23 cellular contexts compared by ENCODE assay signal in genomic region chr10:42532996-42533395, GRCh38.
"Had no signal": no experiment of that assay in that cellular context is flagged by ENCODE, and none has a peak within 500 bp of the region (broad histone marks: within the 10 kb centered on the region; RNA-seq: fewer than 3 reads in every experiment).

No MANE protein-coding gene starts in this region.

- H3K36me3 ChIP-seq: gastrocnemius medialis had no signal

- ATAC-seq: effector memory CD8-positive, alpha-beta T cell; esophagus mucosa; foreskin keratinocyte; gastrocnemius medialis; gastroesophageal sphincter; heart left ventricle; heart right ventricle had no signal

- H3K4me1 ChIP-seq: esophagus muscularis mucosa, esophagus squamous epithelium, foreskin keratinocyte, gastrocnemius medialis, gastroesophageal sphincter, heart left ventricle, heart right ventricle had no signal

- H3K27ac ChIP-seq: coronary artery, dorsolateral prefrontal cortex, epithelial cell of prostate, esophagus muscularis mucosa, esophagus squamous epithelium, foreskin keratinocyte, gastrocnemius medialis, gastroesophageal sphincter, heart left ventricle, heart right ventricle had no signal

- H3K27me3 ChIP-seq: dorsolateral prefrontal cortex, esophagus muscularis mucosa, esophagus squamous epithelium, foreskin keratinocyte, gastrocnemius medialis, gastroesophageal sphincter, heart left ventricle, heart right ventricle had no signal

- DNase-seq: cortex of kidney; dermis blood vessel endothelial cell; dorsolateral prefrontal cortex; effector CD4-positive, alpha-beta T cell; effector CD8-positive, alpha-beta T cell; effector memory CD4-positive, alpha-beta T cell; effector memory CD8-positive, alpha-beta T cell; endodermal cell; erythroblast; esophagus squamous epithelium; foreskin fibroblast; foreskin keratinocyte; foreskin melanocyte; gastrocnemius medialis; glutamatergic neuron; head of caudate nucleus; heart left ventricle; heart right ventricle had no signal

- H3K4me3 ChIP-seq: coronary artery, dorsolateral prefrontal cortex, esophagus muscularis mucosa, esophagus squamous epithelium, gastroesophageal sphincter, heart left ventricle, heart right ventricle had no signal
